22 cellular contexts compared by ENCODE assay signal in the genomic region with DNA sequence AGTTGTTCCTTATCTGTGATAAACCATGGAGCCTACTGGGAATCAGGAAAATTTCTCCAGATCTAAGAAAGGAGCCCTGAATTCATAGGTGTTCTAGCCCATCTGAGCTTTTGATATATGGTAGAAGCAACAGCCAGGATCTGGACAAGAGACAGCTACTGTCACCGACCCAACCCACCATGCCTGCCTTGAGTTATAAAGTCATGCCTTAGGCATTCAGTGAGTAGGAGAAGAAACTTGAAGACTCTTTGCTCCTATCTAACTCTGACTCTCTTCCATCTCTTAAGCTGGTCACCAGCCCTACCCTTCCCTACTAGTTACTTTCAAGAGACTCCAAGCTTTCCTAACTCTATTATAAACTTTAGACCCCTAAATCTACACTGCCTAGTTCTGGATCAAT.
DNase-seq lines count a peak whose midpoint lies in the region; ATAC-seq, FAIRE-seq and TF ChIP-seq lines count a peak whose summit lies in the region.
"Had no signal": no experiment of that assay in that cellular context is flagged by ENCODE, and none has a peak within 500 bp of the region (broad histone marks: within the 10 kb centered on the region; RNA-seq: fewer than 3 reads in every experiment).

No MANE protein-coding gene starts in this region.

- H3K79me2 ChIP-seq in GM23248 (ENCODE audit: insufficient read depth) (no peaks in the 10 kb centered on the region), astrocyte (ENCODE audit: insufficient read depth, low read length) (no peaks in the 10 kb centered on the region)

- H3K4me3 Mint-ChIP-seq in astrocyte (ENCODE audit: unreplicated experiment), result no peak overlapping the region
- H3K4me3 Mint-ChIP-seq: B cell; CD4-positive, alpha-beta T cell; H9 had no signal

- H3K4me1 ChIP-seq in GM23248 (ENCODE audit: insufficient read depth) (peaks cover 8% of the 10 kb centered on the region), astrocyte (ENCODE audit: insufficient read depth, low read length) (no peaks in the 10 kb centered on the region), esophagus squamous epithelium (no peaks in the 10 kb centered on the region)

- 0% methylated on average over 1 of the region's 1 CpG for WGBS in GM23248 (ENCODE audit: low coverage in 1 of 2, low lambda C conversion rate in 2 of 2, missing lambda C conversion rate in 2 of 2), 2 experiments
- WGBS in esophagus squamous epithelium, 2 donors, result 80 to 100% methylated on average over 1 of the region's 1 CpG

- no peaks in the 10 kb centered on the region for H3K27me3 Mint-ChIP-seq in astrocyte (ENCODE audit: low read depth, unreplicated experiment)
- H3K27me3 Mint-ChIP-seq: CD4-positive, alpha-beta T cell had no signal

- intact Hi-C loops in esophagus squamous epithelium (cut with DNase I), result no loop called here

- H3K27ac ChIP-seq in GM23248 (no peak overlapping the region), astrocyte (ENCODE audit: low read depth, low read length) (no peak overlapping the region), esophagus squamous epithelium (no peak overlapping the region)

- H3K27ac Mint-ChIP-seq in astrocyte (ENCODE audit: unreplicated experiment), result no peak overlapping the region
- H3K27ac Mint-ChIP-seq: B cell; CD4-positive, alpha-beta T cell; H9 had no signal

- H3K9me3 Mint-ChIP-seq in astrocyte (ENCODE audit: unreplicated experiment), result peaks cover 4% of the 10 kb centered on the region
- H3K9me3 Mint-ChIP-seq: CD4-positive, alpha-beta T cell had no signal

- no peak for ATAC-seq in HG03196 (IDR thresholded peaks at IDR 0.05; ENCODE audit: unreplicated experiment)
- ATAC-seq: GM12878, HepG2, K562 had no signal

- no peaks in the 10 kb centered on the region for H3K36me3 Mint-ChIP-seq in astrocyte (ENCODE audit: low read depth, unreplicated experiment)

- TF ChIP-seq POLR2A in esophagus squamous epithelium (IDR thresholded peaks at IDR 0.05), result no peak

- H2AFZ ChIP-seq in GM23248 (no peak overlapping the region; the same call in 1 of the 2 replicates), astrocyte (ENCODE audit: low read depth, low read length) (no peak overlapping the region)

- DNase-seq in AG20443 (ENCODE audit: low spot score) (peak; percentile 30), GM23248 (peak; percentile 67), astrocyte (ENCODE audit: low read depth) (no peak), NCI-H2171 treated with DMSO at 0.1 percent for 48 hours (lab: John Stamatoyannopoulos, UW) (no peak), retina (no peak), esophagus squamous epithelium (lab: John Stamatoyannopoulos, UW) (no peak)
- DNase-seq: C1 segment of cervical spinal cord; Calu3; CD4-positive, alpha-beta T cell; DMS 273 treated with DMSO at 0.1 percent for 48 hours; DMS79; GOT3; H9; Karpas-422 had no signal

- H3K36me3 ChIP-seq in GM23248 (ENCODE audit: low read depth), result no peaks in the 10 kb centered on the region
- H3K36me3 ChIP-seq in astrocyte (ENCODE audit: insufficient read depth, low read length), result no peaks in the 10 kb centered on the region
- H3K36me3 ChIP-seq in esophagus squamous epithelium, result no peaks in the 10 kb centered on the region

- TF ChIP-seq CTCF in astrocyte (IDR thresholded peaks at IDR 0.05; ENCODE audit: insufficient read depth, low read depth, low read length), result no peak
- no peak for TF ChIP-seq CTCF in esophagus squamous epithelium (IDR thresholded peaks at IDR 0.05)

- in situ Hi-C loops in GM23248 (cut with MboI), result no loop called here

- H3K4me3 ChIP-seq in GM23248 (no peak overlapping the region), astrocyte (ENCODE audit: insufficient read depth, low read depth, low read length) (no peak overlapping the region), esophagus squamous epithelium (no peak overlapping the region)
- H3K4me3 ChIP-seq: GM12878, K562 had no signal

- H4K20me1 ChIP-seq in GM23248 (ENCODE audit: insufficient read depth) (no peaks in the 10 kb centered on the region), astrocyte (ENCODE audit: insufficient read depth, low read length) (no peaks in the 10 kb centered on the region)

- H3K4me1 Mint-ChIP-seq in astrocyte (ENCODE audit: low read depth, unreplicated experiment), result peaks cover 5% of the 10 kb centered on the region
- H3K4me1 Mint-ChIP-seq: B cell had no signal

- no peaks in the 10 kb centered on the region for H3F3A ChIP-seq in GM23248 (ENCODE audit: insufficient read depth)

- H3K4me2 ChIP-seq in GM23248 (ENCODE audit: unreplicated experiment), result no peak overlapping the region
- no peak overlapping the region for H3K4me2 ChIP-seq in astrocyte (ENCODE audit: low read length)

- peak; percentile 82 for FAIRE-seq in astrocyte (lab: Jason Lieb, UNC)
- FAIRE-seq: A204.1, GM12878, GM18507, HepG2, HTR-8/SVneo, K562 had no signal

- H3K9me2 ChIP-seq in GM23248 (ENCODE audit: insufficient read depth), result no peaks in the 10 kb centered on the region

- H3K27me3 ChIP-seq in GM23248 (replicated peaks; ENCODE audit: insufficient read depth), result no peaks in the 10 kb centered on the region
- no peaks in the 10 kb centered on the region for H3K27me3 ChIP-seq in astrocyte (ENCODE audit: insufficient read depth, low read length)
- no peaks in the 10 kb centered on the region for H3K27me3 ChIP-seq in esophagus squamous epithelium

- H3K9me3 ChIP-seq in GM23248 (ENCODE audit: low read depth) (no peaks in the 10 kb centered on the region), astrocyte (ENCODE audit: insufficient read depth, low read depth, low read length) (no peaks in the 10 kb centered on the region), esophagus squamous epithelium (no peaks in the 10 kb centered on the region)

- H3K9ac ChIP-seq in GM23248 (no peak overlapping the region), astrocyte (ENCODE audit: low read length) (no peak overlapping the region)

Comparison
In these comparisons a context has a peak if more than half of its experiments do, and no peak if none do; other contexts are left out.
1. DNase-seq: peak in AG20443 (single experiment) and GM23248 (single experiment); none in astrocyte (single experiment), NCI-H2171 treated with DMSO at 0.1 percent for 48 hours (single experiment), retina (single experiment) and esophagus squamous epithelium (single experiment).